27 cellular contexts compared by ENCODE assay signal in genomic region chr1:78255378-78255777, GRCh38.
DNase-seq lines count a peak whose midpoint lies in the region; ATAC-seq and TF ChIP-seq lines count a peak whose summit lies in the region.
"Had no signal": no experiment of that assay in that cellular context is flagged by ENCODE, and none has a peak within 500 bp of the region (broad histone marks: within the 10 kb centered on the region; RNA-seq: fewer than 3 reads in every experiment).

No MANE protein-coding gene starts in this region.

- H3K9me3 ChIP-seq in PC-9 (ENCODE audit: insufficient read depth, low read depth): peaks cover 4% of the 10 kb centered on the region; the same call in 1 of the 2 replicates
- H3K9me3 ChIP-seq in gastrocnemius medialis: no peaks in the 10 kb centered on the region
- H3K9me3 ChIP-seq: pancreas had no signal

- BruUV-seq in PC-9 (replicated peaks; lab: Mats Ljungman, UMichigan): no TSS peak

- no peak overlapping the region for H3K4me3 ChIP-seq in PC-9
- H3K4me3 ChIP-seq in gastrocnemius medialis: no peak overlapping the region
- H3K4me3 ChIP-seq: lower lobe of right lung, pancreas, Peyer's patch, upper lobe of left lung had no signal

- in situ Hi-C loops in gastrocnemius medialis (cut with MboI; ENCODE audit: low sequenced_read_pairs in 4 of 4): no loop called here

- H3K4me1 ChIP-seq in PC-9 (replicated peaks; ENCODE audit: insufficient read depth) (peaks cover 31% of the 10 kb centered on the region), gastrocnemius medialis (no peaks in the 10 kb centered on the region)
- H3K4me1 ChIP-seq: lower lobe of right lung, pancreas, Peyer's patch, upper lobe of left lung had no signal

- no peaks in the 10 kb centered on the region for H3K79me2 ChIP-seq in PC-9 (ENCODE audit: low read depth)

- no peaks in the 10 kb centered on the region for H3K27me3 ChIP-seq in PC-9 (ENCODE audit: insufficient read depth, low read depth)
- H3K27me3 ChIP-seq in gastrocnemius medialis: no peaks in the 10 kb centered on the region
- H3K27me3 ChIP-seq: pancreas, Peyer's patch, upper lobe of left lung had no signal

- H3K36me3 ChIP-seq in PC-9 (ENCODE audit: low read depth): no peaks in the 10 kb centered on the region
- no peaks in the 10 kb centered on the region for H3K36me3 ChIP-seq in gastrocnemius medialis
- H3K36me3 ChIP-seq: lower lobe of right lung, pancreas, Peyer's patch had no signal

- POLR2A ChIA-PET in PC-9 (lab: Charles Lee; ENCODE audit: unreplicated experiment): no interaction called here

- TF ChIP-seq POLR2A in gastrocnemius medialis (IDR thresholded peaks at IDR 0.05): no peak

- H3K27ac ChIP-seq in PC-9: no peak overlapping the region
- H3K27ac ChIP-seq in gastrocnemius medialis: peak overlapping the region in 2 of 4 donors; percentile 12 to 29
- H3K27ac ChIP-seq: C4-2B, lower lobe of right lung, pancreas, Peyer's patch, upper lobe of left lung had no signal

- ATAC-seq in gastrocnemius medialis (peak; percentile 51 to 72), HG03175 (IDR thresholded peaks at IDR 0.05; ENCODE audit: unreplicated experiment) (no peak)
- ATAC-seq: activated CD4-positive, CD25-positive, alpha-beta regulatory T cell treated with anti-CD3 and anti-CD28 coated beads, Interleukin-2, amount 50 U/mL, for 24 hours; activated naive CD4-positive, alpha-beta T cell treated with anti-CD3 and anti-CD28 coated beads, Interleukin-2, amount 50 U/mL, for 72 hours; lower lobe of right lung; pancreas; stimulated activated effector memory CD8-positive, alpha-beta T cell treated with anti-CD3 and anti-CD28 coated beads, Interleukin-12 subunit alpha, Interleukin-12 subunit beta, amount 100 ng/mL, for 72 hours had no signal

- H3F3A ChIP-seq in PC-9 (ENCODE audit: insufficient read depth, low read depth): peaks cover 16% of the 10 kb centered on the region; the same call in 1 of the 2 replicates

- intact Hi-C loops in PC-9 (cut with micrococcal nuclease; ENCODE audit: unreplicated experiment): no loop called here
- intact Hi-C loops in gastrocnemius medialis (cut with DNase I; ENCODE audit: low total_unique reads): loop anchor here (1.0 kb wide), 1 partner anchor 26 kb away; no protein-coding TSS in a partner anchor

- H2AFZ ChIP-seq in PC-9: no peak overlapping the region

- H3K4me2 ChIP-seq in PC-9: peak overlapping the region; percentile 41; the same call in 1 of the 2 replicates

- DNase-seq in H4 (ENCODE audit: low spot score) (peak; percentile 17), PC-9 (no peak), fibroblast of peridontal ligament (ENCODE audit: extremely low read depth) (peak; percentile 59), gastrocnemius medialis (no peak), OCI-M2 (lab: John Stamatoyannopoulos, UW; ENCODE audit: unreplicated experiment) (no peak), NCI-H146 (lab: John Stamatoyannopoulos, UW) (no peak)
- DNase-seq: activated CD4-positive, alpha-beta T cell treated with anti-CD3 and anti-CD28 coated beads, Interleukin-2, amount 50 U/mL, for 48 hours; activated CD8-positive, alpha-beta memory T cell treated with anti-CD3 and anti-CD28 coated beads, Interleukin-2, amount 50 U/mL, for 48 hours; DMS79; KBM-7; kidney; lower lobe of right lung; MM.1S; NCI-H1694; NCI-H2171 treated with DMSO at 0.1 percent for 48 hours; NCI-H524 treated with DMSO at 0.1 percent for 48 hours; pancreas; Peyer's patch; stimulated activated CD4-positive, alpha-beta T cell treated with anti-CD3 and anti-CD28 coated beads, Interleukin-4, amount 100 ng/mL, for 24 hours; substantia nigra; T-helper 1 cell; upper lobe of left lung had no signal

- CTCF ChIA-PET in PC-9 (lab: Charles Lee): interaction anchor here (0.6 kb wide), 1 partner anchor 1095 kb away, joined by 3 read pairs; no protein-coding TSS in a partner anchor

- H4K20me1 ChIP-seq in PC-9 (ENCODE audit: insufficient read depth): no peaks in the 10 kb centered on the region

- H3K9me2 ChIP-seq in PC-9 (ENCODE audit: insufficient read depth): no peaks in the 10 kb centered on the region

- no peak for TF ChIP-seq CTCF in PC-9 (conservative IDR thresholded peaks at IDR 0.05)
- no peak for TF ChIP-seq CTCF in gastrocnemius medialis (IDR thresholded peaks at IDR 0.05 in 4 of 5, conservative IDR thresholded peaks at IDR 0.05 in 1 of 5)

Comparison
In these comparisons a context has a peak if more than half of its experiments do, and no peak if none do; other contexts are left out.
1. DNase-seq: peak in H4 (single experiment) and fibroblast of peridontal ligament (single experiment); none in PC-9 (0 of 2), gastrocnemius medialis (0 of 2), OCI-M2 (single experiment) and NCI-H146 (single experiment).